Comparison of ENCODE assay signal across 10 cellular contexts in the genomic region with DNA sequence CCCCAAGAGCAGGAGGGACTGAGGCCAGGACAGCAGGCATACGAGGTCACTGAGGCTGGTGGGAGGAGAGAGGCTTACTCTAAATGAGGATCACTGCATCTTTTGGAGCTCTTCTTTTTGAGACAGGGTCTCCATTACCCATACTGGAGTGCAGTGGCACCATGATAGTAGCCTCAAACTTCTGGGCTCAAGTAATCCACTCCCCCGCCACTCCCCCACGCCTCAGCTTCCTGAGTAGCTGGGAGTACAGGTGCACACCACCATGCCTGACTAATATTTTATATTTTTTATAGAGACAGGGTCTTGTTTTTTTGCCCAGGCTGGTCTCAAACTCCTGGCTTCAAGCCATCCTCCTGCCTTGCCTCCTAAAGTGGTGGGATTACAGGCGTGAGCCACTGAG. TPM values are rescaled to one million over a fixed set of nuclear protein-coding genes. Genes with fewer than 3 reads are reported as not detected.
DNase-seq lines count a peak whose midpoint lies in the region; ATAC-seq and TF ChIP-seq lines count a peak whose summit lies in the region.
"Had no signal": no experiment of that assay in that cellular context is flagged by ENCODE, and none has a peak within 500 bp of the region (broad histone marks: within the 10 kb centered on the region; RNA-seq: fewer than 3 reads in every experiment).

No MANE protein-coding gene starts in this region.

- no peak for DNase-seq in Calu3
- no peak for DNase-seq in PC-3
- no peak for DNase-seq in gastrocnemius medialis
- no peak for DNase-seq in germinal center (ENCODE audit: low spot score)
- no peak for DNase-seq in cerebellum (ENCODE audit: low spot score)
- no peak for DNase-seq in stimulated activated CD4-positive, alpha-beta T cell treated with anti-CD3 and anti-CD28 coated beads, Interleukin-4, amount 100 ng/mL, for 1 hour
- no peak for DNase-seq in NCI-H1105 treated with DMSO at 0.1 percent for 48 hours (lab: John Stamatoyannopoulos, UW)
- DNase-seq: NCI-H1092, NCI-H748 treated with DMSO at 0.1 percent for 48 hours had no signal

- H3F3A ChIP-seq in PC-3 (ENCODE audit: low read length, unreplicated experiment): no peaks in the 10 kb centered on the region

- H3K27me3 Mint-ChIP-seq in Calu3 (ENCODE audit: unreplicated experiment): no peaks in the 10 kb centered on the region
- H3K27me3 Mint-ChIP-seq in dendritic cell treated with granulocyte-macrophage colony-stimulating factor and Interleukin-4, amounts not matched to agents 40 ng/mL and 50 ng/mL, for 4 days: no peaks in the 10 kb centered on the region

- H3K9me3 Mint-ChIP-seq in Calu3 (ENCODE audit: low read depth, unreplicated experiment): no peaks in the 10 kb centered on the region
- no peaks in the 10 kb centered on the region for H3K9me3 Mint-ChIP-seq in dendritic cell treated with granulocyte-macrophage colony-stimulating factor and Interleukin-4, amounts not matched to agents 40 ng/mL and 50 ng/mL, for 4 days

- H3K4me2 ChIP-seq in PC-3 (ENCODE audit: low read length): no peak overlapping the region

- H3K4me3 ChIP-seq in PC-3 (ENCODE audit: low read length) (no peak overlapping the region), gastrocnemius medialis (no peak overlapping the region)

- H3K4me1 ChIP-seq in PC-3 (ENCODE audit: insufficient read depth, low read length): peaks cover 46% of the 10 kb centered on the region
- H3K4me1 ChIP-seq in gastrocnemius medialis: peaks cover 79 to 81% of the 10 kb centered on the region in 2 donors

- TF ChIP-seq POLR2A in gastrocnemius medialis (IDR thresholded peaks at IDR 0.05): no peak

- H3K79me2 ChIP-seq in PC-3 (ENCODE audit: low read length): peaks cover 37% of the 10 kb centered on the region

- ATAC-seq in PC-3 (no peak), gastrocnemius medialis (no peak)

- peak overlapping the region; percentile 86; the same call in 1 of the 2 replicates for H3K9ac ChIP-seq in PC-3 (ENCODE audit: low read length)

- H3K27ac Mint-ChIP-seq in Calu3 (ENCODE audit: unreplicated experiment): peak overlapping the region; percentile 46
- peak overlapping the region; percentile 84 for H3K27ac Mint-ChIP-seq in dendritic cell treated with granulocyte-macrophage colony-stimulating factor and Interleukin-4, amounts not matched to agents 40 ng/mL and 50 ng/mL, for 4 days

- peaks cover 4% of the 10 kb centered on the region; the same call in 1 of the 2 replicates for H3K36me3 ChIP-seq in PC-3 (ENCODE audit: low read depth, low read length)
- no peaks in the 10 kb centered on the region for H3K36me3 ChIP-seq in gastrocnemius medialis

- H3K36me3 Mint-ChIP-seq in Calu3 (ENCODE audit: insufficient read depth, unreplicated experiment): peaks cover 61% of the 10 kb centered on the region
- H3K36me3 Mint-ChIP-seq in dendritic cell treated with granulocyte-macrophage colony-stimulating factor and Interleukin-4, amounts not matched to agents 40 ng/mL and 50 ng/mL, for 4 days (ENCODE audit: low read depth): peaks cover 63% of the 10 kb centered on the region

- no peaks in the 10 kb centered on the region for H3K9me3 ChIP-seq in PC-3 (ENCODE audit: low read length)
- H3K9me3 ChIP-seq in gastrocnemius medialis: no peaks in the 10 kb centered on the region

- peaks cover 62% of the 10 kb centered on the region for H3K4me1 Mint-ChIP-seq in Calu3 (ENCODE audit: low read depth, unreplicated experiment)
- peaks cover 83% of the 10 kb centered on the region for H3K4me1 Mint-ChIP-seq in dendritic cell treated with granulocyte-macrophage colony-stimulating factor and Interleukin-4, amounts not matched to agents 40 ng/mL and 50 ng/mL, for 4 days (ENCODE audit: low read depth)

- no peak overlapping the region for H2AFZ ChIP-seq in PC-3 (ENCODE audit: low read length)

- CTCF ChIA-PET in Calu3 (lab: Charles Lee) (no interaction called here), PC-3 (lab: Charles Lee) (no interaction called here)

- no peak overlapping the region for H3K4me3 Mint-ChIP-seq in Calu3 (ENCODE audit: low read depth, unreplicated experiment)
- H3K4me3 Mint-ChIP-seq in dendritic cell treated with granulocyte-macrophage colony-stimulating factor and Interleukin-4, amounts not matched to agents 40 ng/mL and 50 ng/mL, for 4 days: no peak overlapping the region

- H4K20me1 ChIP-seq in PC-3 (ENCODE audit: low read length): no peaks in the 10 kb centered on the region

- H3K27ac ChIP-seq in PC-3 (ENCODE audit: low read length) (peak overlapping the region; percentile 98), gastrocnemius medialis (peak overlapping the region; percentile 85 to 94 (median 92))

- POLR2A ChIA-PET in PC-3 (lab: Charles Lee; ENCODE audit: unreplicated experiment): interaction anchor here (0.6 kb wide), 1 partner anchor 379 kb away, joined by 3 read pairs; no protein-coding TSS in a partner anchor

- BruUV-seq in Calu3 (replicated peaks; lab: Mats Ljungman, UMichigan): no TSS peak
- BruUV-seq in PC-3 (replicated peaks; lab: Mats Ljungman, UMichigan): no TSS peak

- no peaks in the 10 kb centered on the region for H3K27me3 ChIP-seq in PC-3 (ENCODE audit: low read length)
- H3K27me3 ChIP-seq in gastrocnemius medialis: no peaks in the 10 kb centered on the region

- in situ Hi-C loops in gastrocnemius medialis (cut with MboI; ENCODE audit: low sequenced_read_pairs in 4 of 4): no loop called here

- TF ChIP-seq CTCF in Calu3 (IDR thresholded peaks at IDR 0.05; ENCODE audit: unreplicated experiment) (no peak), PC-3 (conservative IDR thresholded peaks at IDR 0.05; ENCODE audit: low read depth, low read length) (no peak), gastrocnemius medialis (IDR thresholded peaks at IDR 0.05 in 4 of 5, conservative IDR thresholded peaks at IDR 0.05 in 1 of 5) (no peak)

- H3K9me2 ChIP-seq in PC-3 (replicated peaks; ENCODE audit: low read length): no peaks in the 10 kb centered on the region

- intact Hi-C loops in Calu3 (cut with micrococcal nuclease; ENCODE audit: unreplicated experiment): no loop called here
- intact Hi-C loops in PC-3 (cut with micrococcal nuclease): loop anchor here (5.0 to 10.0 kb wide), 2 partner anchors 63 to 165 kb away; partner anchors contain the start of gene PPIA
- intact Hi-C loops in dendritic cell treated with granulocyte-macrophage colony-stimulating factor and Interleukin-4, amounts not matched to agents 40 ng/mL and 50 ng/mL, for 4 days (cut with micrococcal nuclease): no loop called here
- intact Hi-C loops in gastrocnemius medialis (cut with DNase I; ENCODE audit: low total_unique reads): no loop called here

RNA-seq across cellular contexts. Expression of gene OGDH, which starts 25.8 kb away (rescaled TPM):
- total RNA-seq in Calu3 (2022) (100 and 105 TPM in 2 replicates), PC-3 (2014; rRNA removed) (66.2 and 67.2 TPM in 2 replicates), gastrocnemius medialis (100 to 1,000 TPM; 224 to 462 (median 396) TPM), cerebellum (40.9 TPM)

RNA-seq across cellular contexts. Expression of gene TMED4, which starts 50.2 kb away (rescaled TPM):
- total RNA-seq in Calu3 (2022): 115 and 128 TPM in 2 replicates
- 70.6 and 80.0 TPM in 2 replicates for total RNA-seq in PC-3 (2014; rRNA removed)
- 100 to 1,000 TPM in 3 of 4 donors, 10 to 100 TPM in 1; 85.8 to 162 (median 101) TPM for total RNA-seq in gastrocnemius medialis
- 79.8 TPM for total RNA-seq in cerebellum

RNA-seq across cellular contexts. Expression of gene DDX56, which starts 58.5 kb away (rescaled TPM):
- total RNA-seq in Calu3 (2022) (157 and 168 TPM in 2 replicates), PC-3 (2014; rRNA removed) (93.8 and 119 TPM in 2 replicates), gastrocnemius medialis (10 to 100 TPM; 57.7 to 73.2 (median 66.1) TPM), cerebellum (38.1 TPM)
